In the genomic region with DNA sequence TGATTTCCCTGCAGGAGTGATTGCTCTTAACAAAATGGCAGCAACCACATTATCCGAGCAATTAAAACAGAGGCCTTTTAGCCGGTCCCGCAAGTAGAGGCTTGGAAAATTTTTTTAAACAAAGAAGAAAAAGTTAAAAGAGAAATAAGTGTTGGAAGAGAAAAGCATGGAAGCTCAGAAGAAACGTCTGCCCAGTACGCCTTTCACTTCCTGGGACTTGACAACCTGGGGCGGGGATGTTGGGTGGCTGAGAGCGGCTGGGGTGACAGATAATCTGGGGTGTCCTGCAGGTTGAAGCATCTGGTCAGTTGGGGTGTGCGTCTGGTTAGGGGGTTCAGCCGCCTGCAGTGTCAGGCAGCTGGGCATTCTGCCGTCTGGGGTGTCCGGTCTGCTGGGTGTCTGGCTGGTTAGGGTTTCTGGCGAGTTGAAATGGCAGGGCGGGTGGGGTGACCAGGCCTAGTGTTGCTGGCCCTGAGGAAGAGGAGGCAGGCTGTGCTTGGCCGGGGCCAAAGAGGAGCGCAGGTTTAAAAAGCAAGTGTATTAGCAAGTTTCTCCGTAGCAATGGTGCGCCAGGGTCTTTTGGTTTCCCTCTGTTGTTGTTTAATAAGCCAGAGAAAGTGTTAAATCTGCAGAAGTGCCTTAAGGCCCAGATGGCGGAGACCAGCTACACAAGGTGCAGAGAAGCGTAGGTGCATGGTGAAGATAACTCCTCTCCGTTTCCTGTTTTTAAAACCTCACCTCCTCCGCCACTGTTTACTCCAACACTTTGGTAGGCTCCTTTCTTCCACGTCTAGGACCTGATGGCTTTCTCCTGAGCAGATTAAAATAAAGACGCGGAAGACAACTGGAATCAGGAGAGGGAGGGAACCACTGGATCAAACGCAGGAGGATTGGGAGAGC, we compare ENCODE assay signal across 14 cellular contexts. TPM values are rescaled to one million over a fixed set of nuclear protein-coding genes. Genes with fewer than 3 reads are reported as not detected.
A peak's percentile ranks its signal among the peaks of the same experiment; 100 is the strongest.
DNase-seq lines count a peak whose midpoint lies in the region; ATAC-seq and TF ChIP-seq lines count a peak whose summit lies in the region.
"Had no signal": no experiment of that assay in that cellular context is flagged by ENCODE, and none has a peak within 500 bp of the region (broad histone marks: within the 10 kb centered on the region; RNA-seq: fewer than 3 reads in every experiment).

No MANE protein-coding gene starts in this region.

- H3K4me1 Mint-ChIP-seq in activated CD4-positive, alpha-beta memory T cell treated with anti-CD3 and anti-CD28 coated beads, Interleukin-2, amount 10 ng/mL, durations not matched to agents 7 days and 5 days: peaks cover 18% of the 10 kb centered on the region
- H3K4me1 Mint-ChIP-seq in activated CD4-positive, alpha-beta memory T cell treated with anti-CD3 and anti-CD28 coated beads for 36 hours (ENCODE audit: low read depth): peaks cover 16% of the 10 kb centered on the region
- no peaks in the 10 kb centered on the region for H3K4me1 Mint-ChIP-seq in Calu3 (ENCODE audit: low read depth, unreplicated experiment)

- H2AFZ ChIP-seq in smooth muscle cell (ENCODE audit: low read depth): no peak overlapping the region

- H3K36me3 Mint-ChIP-seq in activated CD4-positive, alpha-beta memory T cell treated with anti-CD3 and anti-CD28 coated beads, Interleukin-2, amount 10 ng/mL, durations not matched to agents 7 days and 5 days (ENCODE audit: low read depth): peaks cover 40% of the 10 kb centered on the region
- H3K36me3 Mint-ChIP-seq in activated CD4-positive, alpha-beta memory T cell treated with anti-CD3 and anti-CD28 coated beads for 36 hours: peaks cover 15% of the 10 kb centered on the region
- H3K36me3 Mint-ChIP-seq in Calu3 (ENCODE audit: insufficient read depth, unreplicated experiment): peaks cover under 1% of the 10 kb centered on the region

- TF ChIP-seq POLR2A in gastroesophageal sphincter (IDR thresholded peaks at IDR 0.05): peak in 1 of 2 donors; percentile 10

- POLR2A ChIA-PET in activated CD4-positive, alpha-beta memory T cell treated with anti-CD3 and anti-CD28 coated beads, Interleukin-2, amount 10 ng/mL, durations not matched to agents 7 days and 5 days (lab: Charles Lee): interaction anchor here (0.9 kb wide), 1 partner anchor 10 kb away, joined by 3 read pairs; no protein-coding TSS in a partner anchor
- POLR2A ChIA-PET in activated CD4-positive, alpha-beta memory T cell treated with anti-CD3 and anti-CD28 coated beads for 36 hours (lab: Charles Lee): no interaction called here

- H3K79me2 ChIP-seq in smooth muscle cell (ENCODE audit: low read depth): peaks cover 53% of the 10 kb centered on the region

- peak overlapping the region; percentile 87 for H3K4me2 ChIP-seq in smooth muscle cell

- TF ChIP-seq EP300 in gastroesophageal sphincter (IDR thresholded peaks at IDR 0.05): no peak

- peak overlapping the region; percentile 53 for H3K27ac Mint-ChIP-seq in activated CD4-positive, alpha-beta memory T cell treated with anti-CD3 and anti-CD28 coated beads, Interleukin-2, amount 10 ng/mL, durations not matched to agents 7 days and 5 days
- no peak overlapping the region for H3K27ac Mint-ChIP-seq in activated CD4-positive, alpha-beta memory T cell treated with anti-CD3 and anti-CD28 coated beads for 36 hours
- no peak overlapping the region for H3K27ac Mint-ChIP-seq in Calu3 (ENCODE audit: unreplicated experiment)

- peaks cover 4% of the 10 kb centered on the region for H3K9me3 Mint-ChIP-seq in activated CD4-positive, alpha-beta memory T cell treated with anti-CD3 and anti-CD28 coated beads, Interleukin-2, amount 10 ng/mL, durations not matched to agents 7 days and 5 days
- H3K9me3 Mint-ChIP-seq in activated CD4-positive, alpha-beta memory T cell treated with anti-CD3 and anti-CD28 coated beads for 36 hours: no peaks in the 10 kb centered on the region
- H3K9me3 Mint-ChIP-seq in Calu3 (ENCODE audit: low read depth, unreplicated experiment): peaks cover 5% of the 10 kb centered on the region

- peaks cover 42% of the 10 kb centered on the region for H4K20me1 ChIP-seq in smooth muscle cell (ENCODE audit: low read depth)

- ATAC-seq in gastroesophageal sphincter (no peak), GM21619 (IDR thresholded peaks at IDR 0.05; ENCODE audit: unreplicated experiment) (no peak)
- ATAC-seq: GM12878 had no signal

- H3F3A ChIP-seq in smooth muscle cell (ENCODE audit: low read depth): peaks cover 39% of the 10 kb centered on the region

- H3K27ac ChIP-seq in HUES64 (ENCODE audit: low read depth, low read length) (no peak overlapping the region), gastroesophageal sphincter (peak overlapping the region; percentile 82 to 98 (median 98)), smooth muscle cell (ENCODE audit: low read depth) (peak overlapping the region; percentile 97)
- H3K27ac ChIP-seq: SJCRH30 had no signal

- no peak for DNase-seq in activated CD4-positive, alpha-beta memory T cell treated with anti-CD3 and anti-CD28 coated beads, Interleukin-2, amount 10 ng/mL, durations not matched to agents 7 days and 5 days
- DNase-seq in activated CD4-positive, alpha-beta memory T cell treated with anti-CD3 and anti-CD28 coated beads for 36 hours: no peak
- DNase-seq in smooth muscle cell (lab: John Stamatoyannopoulos, UW; ENCODE audit: unreplicated experiment) (no peak), Calu3 (no peak), ureter (ENCODE audit: low spot score) (no peak)
- DNase-seq: activated gamma-delta T cell treated with Interleukin-2 at 50 U/mL for 16 hours, NCI-H146, NCI-H82, SJCRH30 had no signal

- H3K9me3 ChIP-seq in HUES64 (ENCODE audit: insufficient read depth, low read depth, low read length) (no peaks in the 10 kb centered on the region), gastroesophageal sphincter (no peaks in the 10 kb centered on the region), smooth muscle cell (replicated peaks; ENCODE audit: low read depth) (no peaks in the 10 kb centered on the region)
- H3K9me3 ChIP-seq: SJCRH30 had no signal

- no peaks in the 10 kb centered on the region for H3K36me3 ChIP-seq in HUES64 (ENCODE audit: insufficient read depth, low read length)
- H3K36me3 ChIP-seq in gastroesophageal sphincter: peaks cover 0 to 6% of the 10 kb centered on the region in 2 donors
- no peaks in the 10 kb centered on the region for H3K36me3 ChIP-seq in smooth muscle cell (ENCODE audit: low read depth)
- H3K36me3 ChIP-seq: SJCRH30 had no signal

- H3K4me3 ChIP-seq in HUES64 (ENCODE audit: low read length) (peak overlapping the region; percentile 10; the same call in 1 of the 2 replicates), gastroesophageal sphincter (peak overlapping the region; percentile 80 to 87), smooth muscle cell (peak overlapping the region; percentile 93)
- H3K4me3 ChIP-seq: GM12878, SJCRH30 had no signal

- H3K4me1 ChIP-seq in HUES64 (ENCODE audit: insufficient read depth, low read length) (peaks cover 34% of the 10 kb centered on the region), gastroesophageal sphincter (peaks cover 0 to 59% (median 6%) of the 10 kb centered on the region in 3 donors), smooth muscle cell (ENCODE audit: low read depth) (peaks cover 8% of the 10 kb centered on the region)
- H3K4me1 ChIP-seq: SJCRH30 had no signal

- no peak overlapping the region for H3K9ac ChIP-seq in HUES64 (ENCODE audit: low read depth, low read length)
- H3K9ac ChIP-seq in smooth muscle cell (ENCODE audit: low read depth): peak overlapping the region; percentile 88

- 9% methylated on average over 25 of the region's 25 CpGs for whole genome bisulfite sequencing in HUES64
- 31% methylated on average over 16 to 25 of the region's 25 CpGs for WGBS in gastroesophageal sphincter (ENCODE audit: low coverage in 1 of 2), 2 donors
- 9% methylated on average over 25 of the region's 25 CpGs for WGBS in smooth muscle cell (ENCODE audit: low lambda C conversion rate)

- intact Hi-C loops in activated CD4-positive, alpha-beta memory T cell treated with anti-CD3 and anti-CD28 coated beads for 36 hours (cut with micrococcal nuclease): loop anchor here (2.0 to 5.0 kb wide), 2 partner anchors 14 to 688 kb away; no protein-coding TSS in a partner anchor
- intact Hi-C loops in Calu3 (cut with micrococcal nuclease; ENCODE audit: unreplicated experiment): no loop called here

- no peak overlapping the region for H3K4me3 Mint-ChIP-seq in activated CD4-positive, alpha-beta memory T cell treated with anti-CD3 and anti-CD28 coated beads, Interleukin-2, amount 10 ng/mL, durations not matched to agents 7 days and 5 days
- H3K4me3 Mint-ChIP-seq in activated CD4-positive, alpha-beta memory T cell treated with anti-CD3 and anti-CD28 coated beads for 36 hours: no peak overlapping the region
- no peak overlapping the region for H3K4me3 Mint-ChIP-seq in Calu3 (ENCODE audit: low read depth, unreplicated experiment)

- no TSS peak for BruUV-seq in Calu3 (replicated peaks; lab: Mats Ljungman, UMichigan)

- CTCF ChIA-PET in activated CD4-positive, alpha-beta memory T cell treated with anti-CD3 and anti-CD28 coated beads, Interleukin-2, amount 10 ng/mL, durations not matched to agents 7 days and 5 days (lab: Charles Lee): interaction anchor here (1.2 kb wide), 1 partner anchor 19 kb away, joined by 6 read pairs; no protein-coding TSS in a partner anchor
- CTCF ChIA-PET in activated CD4-positive, alpha-beta memory T cell treated with anti-CD3 and anti-CD28 coated beads for 36 hours (lab: Charles Lee): interaction anchor here (0.6 kb wide), 1 partner anchor 713 kb away, joined by 3 read pairs; no protein-coding TSS in a partner anchor
- CTCF ChIA-PET in Calu3 (lab: Charles Lee): no interaction called here

- TF ChIP-seq CTCF in gastroesophageal sphincter (IDR thresholded peaks at IDR 0.05) (no peak), smooth muscle cell (IDR thresholded peaks at IDR 0.05; ENCODE audit: borderline replicate concordance, insufficient read depth, poor library complexity, severe bottlenecking) (no peak), Calu3 (IDR thresholded peaks at IDR 0.05; ENCODE audit: unreplicated experiment) (no peak)

- H3K27me3 ChIP-seq in HUES64 (ENCODE audit: insufficient read depth, low read length) (peaks cover 99% of the 10 kb centered on the region), gastroesophageal sphincter (peaks cover 38% of the 10 kb centered on the region), smooth muscle cell (ENCODE audit: low read depth) (no peaks in the 10 kb centered on the region)
- H3K27me3 ChIP-seq: SJCRH30 had no signal

- peaks cover 90% of the 10 kb centered on the region for H3K27me3 Mint-ChIP-seq in activated CD4-positive, alpha-beta memory T cell treated with anti-CD3 and anti-CD28 coated beads, Interleukin-2, amount 10 ng/mL, durations not matched to agents 7 days and 5 days
- H3K27me3 Mint-ChIP-seq in activated CD4-positive, alpha-beta memory T cell treated with anti-CD3 and anti-CD28 coated beads for 36 hours: peaks cover 87% of the 10 kb centered on the region
- H3K27me3 Mint-ChIP-seq in Calu3 (ENCODE audit: unreplicated experiment): no peaks in the 10 kb centered on the region

RNA-seq across cellular contexts. Expression of a gene that starts 5.6 kb away (rescaled TPM):
- not detected for total RNA-seq in activated CD4-positive, alpha-beta memory T cell treated with anti-CD3 and anti-CD28 coated beads, Interleukin-2, amount 10 ng/mL, durations not matched to agents 7 days and 5 days
- not detected for total RNA-seq in activated CD4-positive, alpha-beta memory T cell treated with anti-CD3 and anti-CD28 coated beads for 36 hours
- polyA plus RNA-seq in HUES64 (2013, experiment 1 of 2): 0.55 TPM
- polyA plus RNA-seq in HUES64 (2013, experiment 2 of 2): 0.82 TPM
- total RNA-seq in gastroesophageal sphincter (100 to 1,000 TPM in 3 of 4 donors, 10 to 100 TPM in 1; 73.0 to 138 (median 128) TPM), smooth muscle cell (243 and 265 TPM in 2 replicates), Calu3 (2022) (0.45 TPM in 1 of 2 replicates, not detected in the other), ureter (0.21 TPM)
- polyA plus RNA-seq in smooth muscle cell: 287 and 324 TPM in 2 replicates
- total RNA-seq: dermis microvascular lymphatic vessel endothelial cell, GM12878 had no signal

Comparison
In these comparisons a context has a peak if more than half of its experiments do, and no peak if none do; other contexts are left out.
1. H3K4me3 ChIP-seq: peak in every context shown above with its lines; median percentile 93 in smooth muscle cell; 84 in gastroesophageal sphincter; 10 in HUES64.
2. RNA of a gene that starts 5.6 kb away (total RNA-seq): 243 to 265 TPM in smooth muscle cell and 73.0 to 138 TPM in gastroesophageal sphincter; 0.45 TPM in Calu3, 0.21 TPM in ureter (single experiment), not detected in activated CD4-positive, alpha-beta memory T cell treated with anti-CD3 and anti-CD28 coated beads, Interleukin-2, amount 10 ng/mL, durations not matched to agents 7 days and 5 days and not detected in activated CD4-positive, alpha-beta memory T cell treated with anti-CD3 and anti-CD28 coated beads for 36 hours; every median in the first group is over 10 times any median in the second.